ENCODE assay signal across 18 cellular contexts in genomic region chr17:71502443-71502842, GRCh38.
DNase-seq lines count a peak whose midpoint lies in the region; ATAC-seq and TF ChIP-seq lines count a peak whose summit lies in the region.
"Had no signal": no experiment of that assay in that cellular context is flagged by ENCODE, and none has a peak within 500 bp of the region (broad histone marks: within the 10 kb centered on the region; RNA-seq: fewer than 3 reads in every experiment).

No MANE protein-coding gene starts in this region.

- H3K9me3 ChIP-seq in lower lobe of right lung, result no peaks in the 10 kb centered on the region
- H3K9me3 ChIP-seq: SJCRH30 had no signal

- no peak overlapping the region for H3K4me3 ChIP-seq in lower lobe of right lung
- H3K4me3 ChIP-seq: PC-9, SJCRH30 had no signal

- intact Hi-C loops in lower lobe of right lung (cut with DNase I), result no loop called here

- H3K27ac ChIP-seq in lower lobe of right lung, result no peak overlapping the region
- H3K27ac ChIP-seq: C4-2B, KMS-11, PC-9, SJCRH30 had no signal

- H3K36me3 ChIP-seq in lower lobe of right lung, result no peaks in the 10 kb centered on the region
- H3K36me3 ChIP-seq: SJCRH30 had no signal

- DNase-seq in ELR (ENCODE audit: low read depth) (peak; percentile 16), NCI-H146 (lab: John Stamatoyannopoulos, UW) (peak; percentile 86), retina (peak; percentile 9), GM20000 (ENCODE audit: low spot score) (no peak), lower lobe of right lung (no peak)
- DNase-seq: AML-193, GF-D8, NCI-H1436, NCI-H2081 treated with DMSO at 0.1 percent for 48 hours, NCI-H510A, PC-9, SJCRH30, SW 1271 had no signal

- no peaks in the 10 kb centered on the region for H3K27me3 ChIP-seq in lower lobe of right lung (ENCODE audit: low read depth)
- H3K27me3 ChIP-seq: SJCRH30 had no signal

- ATAC-seq in SK-N-SH treated with all-trans-retinoic acid at 6 μM for 48 hours, result peak; percentile 82
- no peak for ATAC-seq in HG02759 (IDR thresholded peaks at IDR 0.05; ENCODE audit: unreplicated experiment)
- ATAC-seq in lower lobe of right lung, result no peak
- ATAC-seq: HepG2 had no signal

- TF ChIP-seq CTCF in GM20000 (IDR thresholded peaks at IDR 0.05; ENCODE audit: extremely low read depth, missing control alignments) (no peak), lower lobe of right lung (IDR thresholded peaks at IDR 0.05) (no peak)

- no peaks in the 10 kb centered on the region for H3K4me1 ChIP-seq in lower lobe of right lung
- H3K4me1 ChIP-seq: SJCRH30 had no signal

TF ChIP-seq in SK-N-SH treated with all-trans-retinoic acid at 6 μM for 48 hours, 23 proteins besides CTCF, POLR2A, EP300 and RAD21:
- TF ChIP-seq POU6F1 (CRISPR knock-in tag; IDR thresholded peaks at IDR 0.05; ENCODE audit: borderline replicate concordance, low read depth) (no peak; the same call in 1 of the 2 replicates), ZFP30 (CRISPR knock-in tag; IDR thresholded peaks at IDR 0.05) (no peak), OSR1 (CRISPR knock-in tag; IDR thresholded peaks at IDR 0.05) (no peak), CSRNP3 (CRISPR knock-in tag; IDR thresholded peaks at IDR 0.05) (0 out of 2 replicates have a peak, but pooled peaks have one; percentile 49), ZNF565 (CRISPR knock-in tag; conservative IDR thresholded peaks at IDR 0.05; ENCODE audit: low read depth) (no peak), ZC3H10 (CRISPR knock-in tag; IDR thresholded peaks at IDR 0.05) (peak; percentile 90), PATZ1 (CRISPR knock-in tag; IDR thresholded peaks at IDR 0.05; ENCODE audit: borderline replicate concordance) (peak; percentile 91), CREB5 (CRISPR knock-in tag; IDR thresholded peaks at IDR 0.05; ENCODE audit: low read depth) (peak; percentile 46; the same call in 1 of the 2 replicates), TOX (CRISPR knock-in tag; IDR thresholded peaks at IDR 0.05; ENCODE audit: borderline replicate concordance) (peak; percentile 92), PPARA (CRISPR knock-in tag; IDR thresholded peaks at IDR 0.05; ENCODE audit: borderline replicate concordance) (no peak), ZFP3 (CRISPR knock-in tag; IDR thresholded peaks at IDR 0.05) (peak; percentile 59; the same call in 1 of the 2 replicates), ISL1 (CRISPR knock-in tag; IDR thresholded peaks at IDR 0.05) (peak; percentile 95), TCF4 (CRISPR knock-in tag; IDR thresholded peaks at IDR 0.05; ENCODE audit: borderline replicate concordance) (peak; percentile 93), RARB (CRISPR knock-in tag; IDR thresholded peaks at IDR 0.05) (0 out of 2 replicates have a peak, but pooled peaks have one; percentile 46), CSDC2 (CRISPR knock-in tag; IDR thresholded peaks at IDR 0.05) (0 out of 2 replicates have a peak, but pooled peaks have one; percentile 44), TSHZ2 (CRISPR knock-in tag; IDR thresholded peaks at IDR 0.05) (peak; percentile 96)

Comparison
In these comparisons a context has a peak if more than half of its experiments do, and no peak if none do; other contexts are left out.
1. DNase-seq: peak in ELR (single experiment), NCI-H146 (single experiment) and retina (single experiment); none in GM20000 (single experiment) and lower lobe of right lung (single experiment).